Comparison of ENCODE assay signal across 8 cellular contexts in genomic region chr4:38805530-38806145, GRCh38. TPM values are rescaled to one million over a fixed set of nuclear protein-coding genes. Genes with fewer than 3 reads are reported as not detected.
DNase-seq lines count a peak whose midpoint lies in the region; ATAC-seq lines count a peak whose summit lies in the region.

No MANE protein-coding gene starts in this region.

- peaks cover 37% of the 10 kb centered on the region for H3K4me1 Mint-ChIP-seq in activated CD4-positive, alpha-beta memory T cell treated with anti-CD3 and anti-CD28 coated beads, Interleukin-2, amount 10 ng/mL, durations not matched to agents 7 days and 5 days
- peaks cover 40 to 52% of the 10 kb centered on the region in 2 donors for H3K4me1 Mint-ChIP-seq in immature natural killer cell

- H3K27ac Mint-ChIP-seq in activated CD4-positive, alpha-beta memory T cell treated with anti-CD3 and anti-CD28 coated beads, Interleukin-2, amount 10 ng/mL, durations not matched to agents 7 days and 5 days, result peak overlapping the region; percentile 85
- peak overlapping the region; percentile 88 to 97 (median 90) for H3K27ac Mint-ChIP-seq in immature natural killer cell

- ATAC-seq in GM19467 (IDR thresholded peaks at IDR 0.05; ENCODE audit: unreplicated experiment) (peak; percentile 86), HG03521 (IDR thresholded peaks at IDR 0.05; ENCODE audit: unreplicated experiment) (peak; percentile 78)

- peaks cover 17% of the 10 kb centered on the region for H3K9me3 Mint-ChIP-seq in activated CD4-positive, alpha-beta memory T cell treated with anti-CD3 and anti-CD28 coated beads, Interleukin-2, amount 10 ng/mL, durations not matched to agents 7 days and 5 days
- peaks cover 12 to 20% (median 16%) of the 10 kb centered on the region in 6 donors for H3K9me3 Mint-ChIP-seq in immature natural killer cell

- DNase-seq in Daoy (ENCODE audit: low read depth) (peak; percentile 68), immature natural killer cell (peak; percentile 23 to 27 (median 24)), substantia nigra (lab: John Stamatoyannopoulos, UW) (peak in 18 of 49 donors; percentile 2 to 39 (median 14)), NCI-H2107 treated with DMSO at 0.1 percent for 48 hours (lab: John Stamatoyannopoulos, UW; ENCODE audit: unreplicated experiment) (no peak), NCI-H82 treated with DMSO at 0.1 percent for 48 hours (lab: John Stamatoyannopoulos, UW; ENCODE audit: unreplicated experiment) (no peak)
- peak; percentile 39 for DNase-seq in activated CD4-positive, alpha-beta memory T cell treated with anti-CD3 and anti-CD28 coated beads, Interleukin-2, amount 10 ng/mL, durations not matched to agents 7 days and 5 days

- POLR2A ChIA-PET in activated CD4-positive, alpha-beta memory T cell treated with anti-CD3 and anti-CD28 coated beads, Interleukin-2, amount 10 ng/mL, durations not matched to agents 7 days and 5 days (lab: Charles Lee), result interaction anchor here (0.7 to 3.3 kb wide), 5 partner anchors 20 to 139 kb away, joined by 3 to 18 read pairs (median 3); no protein-coding TSS in a partner anchor

- CTCF ChIA-PET in activated CD4-positive, alpha-beta memory T cell treated with anti-CD3 and anti-CD28 coated beads, Interleukin-2, amount 10 ng/mL, durations not matched to agents 7 days and 5 days (lab: Charles Lee), result interaction anchor here (0.9 to 3.8 kb wide), 12 partner anchors 9 to 624 kb away, joined by 3 to 53 read pairs (median 5); partner anchors contain the start of genes TLR10 and TLR6

- peak overlapping the region; percentile 80 for H3K4me3 Mint-ChIP-seq in activated CD4-positive, alpha-beta memory T cell treated with anti-CD3 and anti-CD28 coated beads, Interleukin-2, amount 10 ng/mL, durations not matched to agents 7 days and 5 days
- peak overlapping the region; percentile 89 to 96 (median 93) for H3K4me3 Mint-ChIP-seq in immature natural killer cell

- peak overlapping the region; percentile 73 for H3K27ac ChIP-seq in substantia nigra (ENCODE audit: low read depth, low read length, poor library complexity, severe bottlenecking)

- H3K36me3 Mint-ChIP-seq in activated CD4-positive, alpha-beta memory T cell treated with anti-CD3 and anti-CD28 coated beads, Interleukin-2, amount 10 ng/mL, durations not matched to agents 7 days and 5 days (ENCODE audit: low read depth), result peaks cover 29% of the 10 kb centered on the region
- peaks cover 25 to 30% (median 29%) of the 10 kb centered on the region in 3 donors for H3K36me3 Mint-ChIP-seq in immature natural killer cell

- no peaks in the 10 kb centered on the region for H3K27me3 Mint-ChIP-seq in activated CD4-positive, alpha-beta memory T cell treated with anti-CD3 and anti-CD28 coated beads, Interleukin-2, amount 10 ng/mL, durations not matched to agents 7 days and 5 days
- peaks cover 0 to 2% (median 0%) of the 10 kb centered on the region in 3 donors for H3K27me3 Mint-ChIP-seq in immature natural killer cell (ENCODE audit: low read depth in 3 of 3)

RNA-seq across cellular contexts. Expression of gene TLR1, which starts 1.0 kb away (rescaled TPM):
- 3.5 and 4.3 TPM in 2 replicates for total RNA-seq in Daoy (2014; rRNA removed; shearing (Covaris generic))
- 10 to 100 TPM; 11.7 to 12.0 TPM for total RNA-seq in activated CD4-positive, alpha-beta memory T cell treated with anti-CD3 and anti-CD28 coated beads, Interleukin-2, amount 10 ng/mL, durations not matched to agents 7 days and 5 days
- polyA plus RNA-seq in immature natural killer cell, result 10 to 100 TPM; 16.6 to 24.7 (median 20.0) TPM

RNA-seq across cellular contexts. Expression of gene TLR10, which starts 22.8 kb away (rescaled TPM):
- total RNA-seq in Daoy (2014; rRNA removed; shearing (Covaris generic)), result not detected in 2 replicates
- under 1 TPM; 0.40 to 0.53 TPM for total RNA-seq in activated CD4-positive, alpha-beta memory T cell treated with anti-CD3 and anti-CD28 coated beads, Interleukin-2, amount 10 ng/mL, durations not matched to agents 7 days and 5 days
- 1 to 10 TPM in 1 of 3 donors, under 1 TPM in 2; 0.55 to 4.5 (median 0.72) TPM for polyA plus RNA-seq in immature natural killer cell

RNA-seq across cellular contexts. Expression of gene TLR6, which starts 51.0 kb away (rescaled TPM):
- total RNA-seq in Daoy (2014; rRNA removed; shearing (Covaris generic)), result 2.2 and 2.6 TPM in 2 replicates
- 1 to 10 TPM; 3.9 to 5.4 TPM for total RNA-seq in activated CD4-positive, alpha-beta memory T cell treated with anti-CD3 and anti-CD28 coated beads, Interleukin-2, amount 10 ng/mL, durations not matched to agents 7 days and 5 days
- polyA plus RNA-seq in immature natural killer cell, result 1 to 10 TPM; 1.9 to 4.8 (median 3.9) TPM

Comparison
In these comparisons a context has a peak if more than half of its experiments do, and no peak if none do; other contexts are left out.
1. DNase-seq: peak in Daoy (single experiment), activated CD4-positive, alpha-beta memory T cell treated with anti-CD3 and anti-CD28 coated beads, Interleukin-2, amount 10 ng/mL, durations not matched to agents 7 days and 5 days (single experiment) and immature natural killer cell (3 of 3); none in NCI-H2107 treated with DMSO at 0.1 percent for 48 hours (single experiment) and NCI-H82 treated with DMSO at 0.1 percent for 48 hours (single experiment).